Comparison of ENCODE assay signal across 10 cellular contexts in genomic region chr3:16382852-16383251, GRCh38.
DNase-seq lines count a peak whose midpoint lies in the region; ATAC-seq and TF ChIP-seq lines count a peak whose summit lies in the region.
"Had no signal": no experiment of that assay in that cellular context is flagged by ENCODE, and none has a peak within 500 bp of the region (broad histone marks: within the 10 kb centered on the region; RNA-seq: fewer than 3 reads in every experiment).

No MANE protein-coding gene starts in this region.

- peak overlapping the region in 7 of 8 donors; percentile 39 to 85 (median 54) for H3K27ac Mint-ChIP-seq in CD8-positive, alpha-beta memory T cell
- H3K27ac Mint-ChIP-seq in CD14-positive monocyte, result peak overlapping the region in 1 of 7 donors; percentile 17

- H3F3A ChIP-seq in SU-DHL-6 (ENCODE audit: insufficient read depth), result peaks cover 68% of the 10 kb centered on the region

- no peaks in the 10 kb centered on the region for H3K9me3 ChIP-seq in CD8-positive, alpha-beta memory T cell (ENCODE audit: low read length)
- H3K9me3 ChIP-seq in SU-DHL-6 (ENCODE audit: insufficient read depth, low read length) (no peaks in the 10 kb centered on the region), testis (no peaks in the 10 kb centered on the region)
- H3K9me3 ChIP-seq: body of pancreas had no signal

- TF ChIP-seq POLR2A in testis (IDR thresholded peaks at IDR 0.05), result no peak

- ATAC-seq in GM19043 (IDR thresholded peaks at IDR 0.05; ENCODE audit: low read depth, unreplicated experiment), result peak; percentile 31
- peak; percentile 62 for ATAC-seq in HG02885 (IDR thresholded peaks at IDR 0.05; ENCODE audit: poor library complexity, unreplicated experiment)
- ATAC-seq: body of pancreas, left cardiac atrium had no signal

- H2AFZ ChIP-seq in SU-DHL-6 (ENCODE audit: low read depth, low read length, severe bottlenecking), result no peak overlapping the region

- POLR2A ChIA-PET in CD8-positive, alpha-beta memory T cell (lab: Charles Lee), result no interaction called here

- H3K27ac ChIP-seq in CD8-positive, alpha-beta memory T cell (ENCODE audit: low read depth, low read length), result no peak overlapping the region
- H3K27ac ChIP-seq in SU-DHL-6 (ENCODE audit: low read depth, low read length) (peak overlapping the region; percentile 97; the same call in 1 of the 2 replicates), testis (no peak overlapping the region)
- H3K27ac ChIP-seq: body of pancreas had no signal

- TF ChIP-seq CTCF in SU-DHL-6 (IDR thresholded peaks at IDR 0.05; ENCODE audit: insufficient read depth, low read length, poor library complexity, severe bottlenecking), result no peak
- no peak for TF ChIP-seq CTCF in CD14-positive monocyte (IDR thresholded peaks at IDR 0.05)
- TF ChIP-seq CTCF in testis (IDR thresholded peaks at IDR 0.05), result no peak

- H3K4me1 ChIP-seq in CD8-positive, alpha-beta memory T cell (ENCODE audit: insufficient read depth, low read length), result peaks cover 24% of the 10 kb centered on the region
- H3K4me1 ChIP-seq in testis, result no peaks in the 10 kb centered on the region
- H3K4me1 ChIP-seq: body of pancreas had no signal

- H3K9ac ChIP-seq in SU-DHL-6 (ENCODE audit: low read length), result no peak overlapping the region

- H3K9me2 ChIP-seq in SU-DHL-6 (replicated peaks; ENCODE audit: insufficient read depth, low read length), result no peaks in the 10 kb centered on the region

- H3K36me3 ChIP-seq in CD8-positive, alpha-beta memory T cell (ENCODE audit: insufficient read depth, low read length), result no peaks in the 10 kb centered on the region
- peaks cover 37% of the 10 kb centered on the region for H3K36me3 ChIP-seq in SU-DHL-6 (ENCODE audit: low read length)
- no peaks in the 10 kb centered on the region for H3K36me3 ChIP-seq in testis (ENCODE audit: low read depth, missing control alignments)

- intact Hi-C loops in CD14-positive monocyte (cut with micrococcal nuclease) (no loop called here), testis (cut with DNase I; ENCODE audit: low total_unique reads) (no loop called here)

- peaks cover 0 to 25% (median 17%) of the 10 kb centered on the region in 3 donors for H3K36me3 Mint-ChIP-seq in CD8-positive, alpha-beta memory T cell
- H3K36me3 Mint-ChIP-seq in CD14-positive monocyte, result peaks cover 10 to 18% of the 10 kb centered on the region in 2 donors

- peaks cover 99% of the 10 kb centered on the region for H3K79me2 ChIP-seq in SU-DHL-6 (ENCODE audit: insufficient read depth, low read length)

- H3K27me3 Mint-ChIP-seq in CD8-positive, alpha-beta memory T cell, result no peaks in the 10 kb centered on the region
- peaks cover 0 to 4% (median 3%) of the 10 kb centered on the region in 3 donors for H3K27me3 Mint-ChIP-seq in CD14-positive monocyte (ENCODE audit: low read depth in 3 of 3)

- H3K9me3 Mint-ChIP-seq in CD8-positive, alpha-beta memory T cell, result no peaks in the 10 kb centered on the region
- H3K9me3 Mint-ChIP-seq in CD14-positive monocyte, result peaks cover 0 to 4% (median 0%) of the 10 kb centered on the region in 7 donors

- no peaks in the 10 kb centered on the region for H4K20me1 ChIP-seq in SU-DHL-6 (ENCODE audit: low read depth, low read length)

- WGBS in testis, 2 donors, result 95 to 96% methylated on average over 5 of the region's 5 CpGs

- H3K4me2 ChIP-seq in SU-DHL-6 (ENCODE audit: low read depth, low read length, poor library complexity, severe bottlenecking), result no peak overlapping the region

- H3K4me3 ChIP-seq in CD8-positive, alpha-beta memory T cell (ENCODE audit: low read length), result no peak overlapping the region
- no peak overlapping the region for H3K4me3 ChIP-seq in SU-DHL-6 (ENCODE audit: insufficient read depth, low read length, poor library complexity, severe bottlenecking)
- no peak overlapping the region for H3K4me3 ChIP-seq in testis
- H3K4me3 ChIP-seq: body of pancreas had no signal

- CTCF ChIA-PET in CD8-positive, alpha-beta memory T cell (lab: Charles Lee), result interaction anchor here (1.4 kb wide), 1 partner anchor 63 kb away, joined by 3 read pairs; no protein-coding TSS in a partner anchor

- H3K4me3 Mint-ChIP-seq in CD8-positive, alpha-beta memory T cell, result no peak overlapping the region
- H3K4me3 Mint-ChIP-seq in CD14-positive monocyte, result no peak overlapping the region

- DNase-seq in CD8-positive, alpha-beta memory T cell, result no peak
- DNase-seq in middle frontal gyrus (ENCODE audit: extremely low spot score, low spot score), result no peak
- DNase-seq in CD14-positive monocyte (ENCODE audit: low spot score), result no peak
- no peak for DNase-seq in SW 1271 (lab: John Stamatoyannopoulos, UW)
- DNase-seq in testis, result no peak
- DNase-seq: body of pancreas, left cardiac atrium had no signal

- H3K4me1 Mint-ChIP-seq in CD8-positive, alpha-beta memory T cell, result peaks cover 64 to 86% (median 81%) of the 10 kb centered on the region in 3 donors
- peaks cover 8% of the 10 kb centered on the region for H3K4me1 Mint-ChIP-seq in CD14-positive monocyte

- no peaks in the 10 kb centered on the region for H3K27me3 ChIP-seq in CD8-positive, alpha-beta memory T cell (ENCODE audit: insufficient read depth, low read length, poor library complexity, severe bottlenecking)
- H3K27me3 ChIP-seq in SU-DHL-6 (ENCODE audit: low read length) (no peaks in the 10 kb centered on the region), testis (no peaks in the 10 kb centered on the region)
- H3K27me3 ChIP-seq: body of pancreas had no signal
